In the genomic region with DNA sequence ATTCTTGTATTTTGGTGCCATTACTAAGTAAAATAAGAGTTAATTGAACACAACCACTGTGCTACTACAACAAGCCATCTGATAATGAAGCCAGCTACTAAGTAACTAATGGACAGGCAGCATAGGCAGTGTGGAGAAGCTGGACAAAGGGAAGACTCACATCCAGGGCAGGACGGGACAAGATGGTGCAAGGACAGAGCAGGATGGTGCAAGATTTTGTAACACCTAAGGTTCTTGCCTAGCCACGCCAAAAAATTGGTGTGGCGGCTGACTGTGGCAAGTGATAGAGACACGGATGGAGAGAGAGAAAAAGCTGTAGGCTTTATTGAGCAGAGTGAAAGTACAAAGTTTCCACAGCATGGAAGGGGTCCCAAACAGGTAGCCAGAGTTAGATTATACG, we compare ENCODE assay signal across 25 cellular contexts.
"Had no signal": no experiment of that assay in that cellular context is flagged by ENCODE, and none has a peak within 500 bp of the region (broad histone marks: within the 10 kb centered on the region; RNA-seq: fewer than 3 reads in every experiment).

No MANE protein-coding gene starts in this region.

- H3K36me3 Mint-ChIP-seq: naive B cell had no signal

- H3K4me3 Mint-ChIP-seq: activated CD4-positive, alpha-beta T cell treated with anti-CD3 and anti-CD28 coated beads, Interleukin-2, amount 10 ng/mL, durations not matched to agents 7 days and 5 days; activated CD8-positive, alpha-beta T cell treated with anti-CD3 and anti-CD28 coated beads for 36 hours; activated naive CD8-positive, alpha-beta T cell treated with anti-CD3 and anti-CD28 coated beads, Interleukin-2, amount 50 U/mL, for 24 hours; activated T-helper 1 cell treated with anti-CD3 and anti-CD28 coated beads, Interleukin-12 subunit alpha, Interleukin-12 subunit beta, Interleukin-2, Interleukin-4 antibody, amounts not matched to agents 30 ng/mL and 10 ng/mL and 1 ng/mL, durations not matched to agents 14 hours and 24 hours and 36 hours; dendritic cell treated with granulocyte-macrophage colony-stimulating factor and Interleukin-4, amounts not matched to agents 40 ng/mL and 50 ng/mL, for 4 days; naive B cell had no signal

- DNase-seq: activated CD4-positive, alpha-beta T cell treated with anti-CD3 and anti-CD28 coated beads, Interleukin-2, amount 10 ng/mL, durations not matched to agents 7 days and 5 days; activated CD4-positive, CD25-positive, alpha-beta regulatory T cell treated with anti-CD3 and anti-CD28 coated beads, Interleukin-2, amount 50 U/mL, for 72 hours; activated CD8-positive, alpha-beta T cell treated with anti-CD3 and anti-CD28 coated beads for 36 hours; activated gamma-delta T cell; activated naive CD4-positive, alpha-beta T cell treated with anti-CD3 and anti-CD28 coated beads, Interleukin-2, amount 50 U/mL, for 16 hours; activated naive CD8-positive, alpha-beta T cell treated with anti-CD3 and anti-CD28 coated beads, Interleukin-2, amount 50 U/mL, for 24 hours; anterior cingulate cortex; body of pancreas; caudate nucleus; effector CD4-positive, alpha-beta T cell; gastrocnemius medialis; head of caudate nucleus; left colon; mesenchymal stem cell; naive B cell; retina; spleen; stimulated activated CD4-positive, alpha-beta T cell treated with anti-CD3 and anti-CD28 coated beads, Interleukin-4, amount 100 ng/mL, for 1 hour; stimulated activated naive CD4-positive, alpha-beta T cell treated with Interleukin-2 at 50 U/mL for 16 hours; T-helper 2 cell; upper lobe of right lung had no signal

- H3K27me3 Mint-ChIP-seq: activated CD8-positive, alpha-beta T cell treated with anti-CD3 and anti-CD28 coated beads for 36 hours; activated naive CD8-positive, alpha-beta T cell treated with anti-CD3 and anti-CD28 coated beads, Interleukin-2, amount 50 U/mL, for 24 hours; dendritic cell treated with granulocyte-macrophage colony-stimulating factor and Interleukin-4, amounts not matched to agents 40 ng/mL and 50 ng/mL, for 4 days; naive B cell; progenitor cell of endocrine pancreas had no signal

- H3K4me1 Mint-ChIP-seq: activated CD4-positive, alpha-beta T cell treated with anti-CD3 and anti-CD28 coated beads, Interleukin-2, amount 10 ng/mL, durations not matched to agents 7 days and 5 days; naive B cell had no signal

- H3K27me3 ChIP-seq: body of pancreas, gastrocnemius medialis, spleen, upper lobe of right lung had no signal

- H3K27ac ChIP-seq: body of pancreas, gastrocnemius medialis, spleen, upper lobe of right lung, VCaP had no signal

- H3K4me1 ChIP-seq: body of pancreas, gastrocnemius medialis, upper lobe of right lung had no signal

- H3K27ac Mint-ChIP-seq: activated CD4-positive, alpha-beta T cell treated with anti-CD3 and anti-CD28 coated beads, Interleukin-2, amount 10 ng/mL, durations not matched to agents 7 days and 5 days; activated CD8-positive, alpha-beta T cell treated with anti-CD3 and anti-CD28 coated beads for 36 hours; activated naive CD8-positive, alpha-beta T cell treated with anti-CD3 and anti-CD28 coated beads, Interleukin-2, amount 50 U/mL, for 24 hours; activated T-helper 1 cell treated with anti-CD3 and anti-CD28 coated beads, Interleukin-12 subunit alpha, Interleukin-12 subunit beta, Interleukin-2, Interleukin-4 antibody, amounts not matched to agents 30 ng/mL and 10 ng/mL and 1 ng/mL, durations not matched to agents 14 hours and 24 hours and 36 hours; dendritic cell treated with granulocyte-macrophage colony-stimulating factor and Interleukin-4, amounts not matched to agents 40 ng/mL and 50 ng/mL, for 4 days; naive B cell; progenitor cell of endocrine pancreas had no signal

- H3K36me3 ChIP-seq: gastrocnemius medialis, spleen, upper lobe of right lung had no signal

- H3K4me3 ChIP-seq: body of pancreas, gastrocnemius medialis, spleen, upper lobe of right lung had no signal

- H3K9me3 Mint-ChIP-seq: activated CD4-positive, alpha-beta T cell treated with anti-CD3 and anti-CD28 coated beads, Interleukin-2, amount 10 ng/mL, durations not matched to agents 7 days and 5 days; activated CD8-positive, alpha-beta T cell treated with anti-CD3 and anti-CD28 coated beads for 36 hours; activated naive CD8-positive, alpha-beta T cell treated with anti-CD3 and anti-CD28 coated beads, Interleukin-2, amount 50 U/mL, for 24 hours; activated T-helper 1 cell treated with anti-CD3 and anti-CD28 coated beads, Interleukin-12 subunit alpha, Interleukin-12 subunit beta, Interleukin-2, Interleukin-4 antibody, amounts not matched to agents 30 ng/mL and 10 ng/mL and 1 ng/mL, durations not matched to agents 14 hours and 24 hours and 36 hours; dendritic cell treated with granulocyte-macrophage colony-stimulating factor and Interleukin-4, amounts not matched to agents 40 ng/mL and 50 ng/mL, for 4 days had no signal

- ATAC-seq: activated CD8-positive, alpha-beta T cell treated with anti-CD3 and anti-CD28 coated beads for 36 hours; activated naive CD8-positive, alpha-beta T cell treated with anti-CD3 and anti-CD28 coated beads, Interleukin-2, amount 50 U/mL, for 24 hours; body of pancreas; gastrocnemius medialis; upper lobe of right lung had no signal

- H3K9me3 ChIP-seq: body of pancreas, gastrocnemius medialis, spleen, upper lobe of right lung had no signal
